In the genomic region with DNA sequence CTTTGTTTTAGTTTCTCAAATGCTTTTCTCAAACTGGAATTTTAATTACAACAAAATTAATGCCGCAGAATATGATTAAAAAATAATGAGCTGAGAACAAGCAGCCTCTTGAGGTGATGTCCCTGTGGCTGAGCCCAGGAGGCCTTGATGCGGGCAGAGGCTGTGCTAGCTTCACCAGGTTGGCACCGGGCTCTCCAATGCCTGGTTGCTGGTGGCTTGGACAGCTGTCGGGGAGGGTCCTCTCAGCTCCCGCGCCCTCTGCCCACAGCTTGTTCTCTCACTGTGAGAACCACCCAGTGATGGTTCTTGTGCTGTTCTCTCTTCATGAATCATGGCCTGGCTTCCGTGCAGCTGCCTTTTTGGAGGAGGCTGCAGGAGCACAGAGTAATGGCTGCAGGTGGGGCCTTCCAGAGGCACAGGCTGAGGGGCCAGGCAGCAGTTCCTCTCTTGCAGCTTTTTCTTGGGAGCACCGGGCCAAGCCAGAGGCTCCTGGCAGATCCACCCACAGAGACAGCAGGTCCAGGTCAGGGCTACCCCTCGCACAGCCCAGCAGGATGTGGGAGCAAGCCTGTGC, we compare ENCODE assay signal across 16 cellular contexts.
DNase-seq lines count a peak whose midpoint lies in the region; TF ChIP-seq lines count a peak whose summit lies in the region.
"Had no signal": no experiment of that assay in that cellular context is flagged by ENCODE, and none has a peak within 500 bp of the region (broad histone marks: within the 10 kb centered on the region; RNA-seq: fewer than 3 reads in every experiment).

No MANE protein-coding gene starts in this region.

- no peaks in the 10 kb centered on the region for H3K4me1 Mint-ChIP-seq in activated CD4-positive, alpha-beta T cell treated with anti-CD3 and anti-CD28 coated beads, Interleukin-2, amount 10 ng/mL, durations not matched to agents 24 days and 14 days

- no peak overlapping the region for H4K8ac ChIP-seq in neuronal stem cell (ENCODE audit: low read depth, low read length)

- H3K4me3 ChIP-seq in esophagus muscularis mucosa (no peak overlapping the region), neuronal stem cell (ENCODE audit: low read length in 2 of 2) (no peak overlapping the region)
- H3K4me3 ChIP-seq: A549, GM12878, HAP-1 had no signal

- H3K79me1 ChIP-seq in neuronal stem cell (ENCODE audit: low read depth, low read length): no peaks in the 10 kb centered on the region

- no peaks in the 10 kb centered on the region for H3K4me1 ChIP-seq in esophagus muscularis mucosa
- H3K4me1 ChIP-seq in neuronal stem cell (ENCODE audit: control insufficient read depth in 2 of 2, insufficient read depth in 1 of 2, low read depth in 1 of 2, low read length in 2 of 2): peaks cover 0 to 5% of the 10 kb centered on the region in 2 donors
- H3K4me1 ChIP-seq: A549, HAP-1 had no signal

- no peaks in the 10 kb centered on the region for H3K27me3 Mint-ChIP-seq in activated CD4-positive, alpha-beta T cell treated with anti-CD3 and anti-CD28 coated beads, Interleukin-2, amount 10 ng/mL, durations not matched to agents 24 days and 14 days
- H3K27me3 Mint-ChIP-seq: CD4-positive, alpha-beta T cell had no signal

- intact Hi-C loops in activated CD4-positive, alpha-beta T cell treated with anti-CD3 and anti-CD28 coated beads, Interleukin-2, amount 10 ng/mL, durations not matched to agents 24 days and 14 days (cut with micrococcal nuclease): no loop called here
- intact Hi-C loops in esophagus muscularis mucosa (cut with DNase I): no loop called here

- H3K14ac ChIP-seq in neuronal stem cell (ENCODE audit: low read length): no peak overlapping the region

- peak overlapping the region; percentile 13 for H2BK5ac ChIP-seq in neuronal stem cell (ENCODE audit: low read length)

- WGBS in esophagus muscularis mucosa: 80% methylated on average over 1 of the region's 9 CpGs
- no CpG with 5 or more reads among the region's 9 CpGs for WGBS in neuronal stem cell (ENCODE audit: extremely low coverage in 2 of 2, insufficient read length in 2 of 2, insufficient replicate concordance in 1 of 2), 2 donors

- H3K9me3 Mint-ChIP-seq in activated CD4-positive, alpha-beta T cell treated with anti-CD3 and anti-CD28 coated beads, Interleukin-2, amount 10 ng/mL, durations not matched to agents 24 days and 14 days: no peaks in the 10 kb centered on the region
- H3K9me3 Mint-ChIP-seq: CD4-positive, alpha-beta T cell had no signal

- H2BK120ac ChIP-seq in neuronal stem cell (ENCODE audit: low read depth, low read length): no peak overlapping the region

- H3K4me2 ChIP-seq in neuronal stem cell (ENCODE audit: insufficient read depth, low read length, poor library complexity, severe bottlenecking): no peak overlapping the region
- H3K4me2 ChIP-seq: A549 had no signal

- H3K27me3 ChIP-seq in esophagus muscularis mucosa (no peaks in the 10 kb centered on the region), neuronal stem cell (ENCODE audit: control insufficient read depth in 3 of 3, insufficient read depth in 3 of 3, low read depth in 1 of 3, low read length in 3 of 3) (peaks cover 0 to 2% (median 1%) of the 10 kb centered on the region in 3 experiments)

- H3K9me3 ChIP-seq in esophagus muscularis mucosa: no peaks in the 10 kb centered on the region
- peaks cover 0 to 4% of the 10 kb centered on the region in 2 donors for H3K9me3 ChIP-seq in neuronal stem cell (replicated peaks in 1 of 2; ENCODE audit: control insufficient read depth in 2 of 2, insufficient read depth in 1 of 2, low read depth in 1 of 2, low read length in 2 of 2)
- H3K9me3 ChIP-seq: A549, HAP-1 had no signal

- TF ChIP-seq POLR2A in esophagus muscularis mucosa (IDR thresholded peaks at IDR 0.05; ENCODE audit: low read depth): no peak

- peak; percentile 53 for DNase-seq in activated CD4-positive, alpha-beta T cell treated with anti-CD3 and anti-CD28 coated beads, Interleukin-2, amount 10 ng/mL, durations not matched to agents 24 days and 14 days
- DNase-seq in activated CD4-positive, alpha-beta T cell treated with anti-CD3 and anti-CD28 coated beads, Interleukin-2, amount 50 U/mL, for 48 hours: no peak
- DNase-seq in esophagus muscularis mucosa (ENCODE audit: extremely low spot score) (peak; percentile 79), neuronal stem cell (ENCODE audit: low spot score) (no peak), NOMO-1 treated with dmso at 0.1 percent for 144 hours (lab: John Stamatoyannopoulos, UW; ENCODE audit: unreplicated experiment) (no peak), COLO668 (lab: John Stamatoyannopoulos, UW; ENCODE audit: unreplicated experiment) (no peak), mesenteric fat pad (ENCODE audit: low spot score) (no peak)
- DNase-seq: AML-193; CD4-positive, alpha-beta T cell; DMS79 treated with DMSO at 0.1 percent for 48 hours; EL had no signal

- H3K27ac Mint-ChIP-seq in activated CD4-positive, alpha-beta T cell treated with anti-CD3 and anti-CD28 coated beads, Interleukin-2, amount 10 ng/mL, durations not matched to agents 24 days and 14 days: no peak overlapping the region
- H3K27ac Mint-ChIP-seq: CD4-positive, alpha-beta T cell had no signal

- no peak overlapping the region for H2BK15ac ChIP-seq in neuronal stem cell (ENCODE audit: low read length)

- H3K27ac ChIP-seq in esophagus muscularis mucosa (replicated peaks in 1 of 4) (no peak overlapping the region), neuronal stem cell (replicated peaks; ENCODE audit: low read length) (no peak overlapping the region)
- H3K27ac ChIP-seq: 22Rv1, A549, C4-2B had no signal

- H3K36me3 Mint-ChIP-seq in activated CD4-positive, alpha-beta T cell treated with anti-CD3 and anti-CD28 coated beads, Interleukin-2, amount 10 ng/mL, durations not matched to agents 24 days and 14 days (ENCODE audit: low read depth): no peaks in the 10 kb centered on the region

- no peak for TF ChIP-seq EP300 in esophagus muscularis mucosa (IDR thresholded peaks at IDR 0.05)

- TF ChIP-seq CTCF in esophagus muscularis mucosa (IDR thresholded peaks at IDR 0.05): no peak

- H3K4me3 Mint-ChIP-seq in activated CD4-positive, alpha-beta T cell treated with anti-CD3 and anti-CD28 coated beads, Interleukin-2, amount 10 ng/mL, durations not matched to agents 24 days and 14 days: no peak overlapping the region
- H3K4me3 Mint-ChIP-seq: CD4-positive, alpha-beta T cell had no signal

- no peak overlapping the region for H2AFZ ChIP-seq in neuronal stem cell (ENCODE audit: low read length)

- H3K36me3 ChIP-seq in esophagus muscularis mucosa (no peaks in the 10 kb centered on the region), neuronal stem cell (replicated peaks in 1 of 2; ENCODE audit: control insufficient read depth in 2 of 2, insufficient read depth in 2 of 2, low read length in 2 of 2) (no peaks in the 10 kb centered on the region)
- H3K36me3 ChIP-seq: HAP-1 had no signal

- H2BK12ac ChIP-seq in neuronal stem cell (ENCODE audit: low read length): no peak overlapping the region

- H4K91ac ChIP-seq in neuronal stem cell (ENCODE audit: low read depth, low read length, poor library complexity): no peak overlapping the region

- H3K4ac ChIP-seq in neuronal stem cell (ENCODE audit: low read length): no peak overlapping the region

- peak overlapping the region; percentile 63 for H3K18ac ChIP-seq in neuronal stem cell (ENCODE audit: low read length)

- peak overlapping the region; percentile 36 for H2AK5ac ChIP-seq in neuronal stem cell (ENCODE audit: low read depth, low read length)

- no peak overlapping the region for H3K23ac ChIP-seq in neuronal stem cell (ENCODE audit: low read depth, low read length, poor library complexity)

- H3K9ac ChIP-seq in neuronal stem cell (ENCODE audit: low read depth, low read length, poor library complexity): peak overlapping the region; percentile 50

Comparison
In these comparisons a context has a peak if more than half of its experiments do, and no peak if none do; other contexts are left out.
1. DNase-seq: peak in activated CD4-positive, alpha-beta T cell treated with anti-CD3 and anti-CD28 coated beads, Interleukin-2, amount 10 ng/mL, durations not matched to agents 24 days and 14 days (single experiment) and esophagus muscularis mucosa (single experiment); none in activated CD4-positive, alpha-beta T cell treated with anti-CD3 and anti-CD28 coated beads, Interleukin-2, amount 50 U/mL, for 48 hours (0 of 2), neuronal stem cell (single experiment), NOMO-1 treated with dmso at 0.1 percent for 144 hours (single experiment), COLO668 (single experiment) and mesenteric fat pad (single experiment).